Comparison of ENCODE assay signal across 8 cellular contexts in genomic region chr2:231464576-231465540, GRCh38. TPM values are rescaled to one million over a fixed set of nuclear protein-coding genes. Genes with fewer than 3 reads are reported as not detected.
DNase-seq lines count a peak whose midpoint lies in the region; ATAC-seq, FAIRE-seq and TF ChIP-seq lines count a peak whose summit lies in the region.

No MANE protein-coding gene starts in this region.

- DNase-seq in AG20443 (ENCODE audit: low spot score), result peak; percentile 99
- peak; percentile 23 for DNase-seq in RPMI7951 (ENCODE audit: low read depth)
- DNase-seq in activated gamma-delta T cell (lab: John Stamatoyannopoulos, UW), result peak; percentile 98
- DNase-seq in frontal cortex (ENCODE audit: low spot score in 2 of 2), result peak; percentile 98 to 99
- DNase-seq in substantia nigra (lab: John Stamatoyannopoulos, UW), result peak in 48 of 49 donors; percentile 84 to 100 (median 96)

- ATAC-seq in GM19035 (IDR thresholded peaks at IDR 0.05; ENCODE audit: unreplicated experiment), result peak; percentile 2

- H3K27ac ChIP-seq in HUES48 (ENCODE audit: low read depth, low read length), result peak overlapping the region; percentile 99
- H3K27ac ChIP-seq in neutrophil, result peak overlapping the region; percentile 94
- H3K27ac ChIP-seq in substantia nigra (ENCODE audit: low read depth, low read length, poor library complexity, severe bottlenecking), result peak overlapping the region; percentile 88

- H3K9me3 ChIP-seq in HUES48 (ENCODE audit: control insufficient read depth, insufficient read depth, low read length), result no peaks in the 10 kb centered on the region
- no peaks in the 10 kb centered on the region for H3K9me3 ChIP-seq in neutrophil

- peak overlapping the region; percentile 98 for H3K4me3 ChIP-seq in HUES48 (ENCODE audit: low read depth, low read length)
- H3K4me3 ChIP-seq in neutrophil (ENCODE audit: low read depth in 1 of 2, low read length in 1 of 2), result peak overlapping the region; percentile 98

- peak; percentile 43 for TF ChIP-seq CTCF in neutrophil (IDR thresholded peaks at IDR 0.05)

- H3K36me3 ChIP-seq in HUES48 (ENCODE audit: control insufficient read depth, insufficient read depth, low read length), result peaks cover 37% of the 10 kb centered on the region
- H3K36me3 ChIP-seq in neutrophil, result peaks cover 21% of the 10 kb centered on the region

- no peaks in the 10 kb centered on the region for H3K27me3 ChIP-seq in HUES48 (ENCODE audit: control insufficient read depth, insufficient read depth, low read length)
- H3K27me3 ChIP-seq in neutrophil, result no peaks in the 10 kb centered on the region

- peak overlapping the region; percentile 100 for H3K9ac ChIP-seq in HUES48 (ENCODE audit: low read depth, low read length)

- H3K4me1 ChIP-seq in HUES48 (ENCODE audit: control insufficient read depth, insufficient read depth, low read length) (peaks cover 12% of the 10 kb centered on the region), neutrophil (ENCODE audit: control insufficient read depth in 1 of 2, insufficient read depth in 1 of 2, low read depth in 1 of 2, low read length in 1 of 2) (peaks cover 40 to 46% of the 10 kb centered on the region in 2 experiments)

- FAIRE-seq in frontal cortex (lab: Jason Lieb, UNC), result no peak

RNA-seq across cellular contexts. Expression of gene NCL, which starts 0.6 kb away (rescaled TPM):
- total RNA-seq in RPMI7951 (2014; rRNA removed; shearing (Covaris generic)), result 118 and 133 TPM in 2 replicates
- total RNA-seq in frontal cortex, result 137 TPM

Comparison
In these comparisons a context has a peak if more than half of its experiments do, and no peak if none do; other contexts are left out.
1. Peak in every context shown above with its lines: DNase-seq, ATAC-seq, H3K4me3 ChIP-seq and H3K27ac ChIP-seq.
2. DNase-seq: peak in every context shown above with its lines; median percentile 99 in AG20443; 98 in frontal cortex; 98 in activated gamma-delta T cell; 96 in substantia nigra; 23 in RPMI7951.